In the genomic region with DNA sequence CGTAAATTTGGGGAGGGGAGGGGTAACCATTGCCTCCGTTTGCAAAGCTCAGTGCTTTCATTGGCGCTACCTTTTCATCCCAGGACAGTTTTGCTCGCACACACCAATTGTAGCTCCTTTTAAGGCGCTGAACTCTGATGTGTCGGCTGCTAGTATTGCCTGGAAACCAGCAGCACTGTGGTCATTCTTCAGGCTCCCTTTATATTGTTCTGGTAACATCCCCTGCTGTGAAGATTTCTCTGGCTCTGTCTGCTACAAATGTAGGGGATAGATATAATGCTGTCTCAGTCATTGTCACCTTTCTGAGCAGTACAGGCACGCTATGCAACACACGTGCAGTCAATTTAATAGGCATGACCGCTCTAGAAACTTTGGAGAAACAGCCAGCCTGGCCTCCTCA, we compare ENCODE assay signal across 19 cellular contexts.
DNase-seq lines count a peak whose midpoint lies in the region; ATAC-seq, FAIRE-seq and TF ChIP-seq lines count a peak whose summit lies in the region.
"Had no signal": no experiment of that assay in that cellular context is flagged by ENCODE, and none has a peak within 500 bp of the region (broad histone marks: within the 10 kb centered on the region; RNA-seq: fewer than 3 reads in every experiment).

No MANE protein-coding gene starts in this region.

- H3K27ac Mint-ChIP-seq in astrocyte (ENCODE audit: unreplicated experiment): no peak overlapping the region
- H3K27ac Mint-ChIP-seq in stimulated activated naive B cell treated with anti-CD40 and anti-IgM and Interleukin-4, amounts not matched to agents 10 μg/mL and 1 μg/mL and 100 μg/mL, for 72 hours: no peak overlapping the region
- H3K27ac Mint-ChIP-seq: CD8-positive, alpha-beta memory T cell; GM23338 had no signal

- H3K36me3 ChIP-seq in astrocyte (ENCODE audit: insufficient read depth, low read length) (no peaks in the 10 kb centered on the region), mesendoderm (ENCODE audit: control insufficient read depth, insufficient read depth, low read length) (no peaks in the 10 kb centered on the region), mucosa of descending colon (ENCODE audit: low read depth) (no peaks in the 10 kb centered on the region)
- H3K36me3 ChIP-seq: BLaER1 had no signal

- no CpG with 5 or more reads among the region's 9 CpGs for WGBS in mesendoderm (ENCODE audit: extremely low coverage, insufficient coverage, low lambda C conversion rate)

- H3K9me3 ChIP-seq in astrocyte (ENCODE audit: insufficient read depth, low read depth, low read length) (no peaks in the 10 kb centered on the region), mucosa of descending colon (no peaks in the 10 kb centered on the region)
- H3K9me3 ChIP-seq: BLaER1, Caco-2 had no signal

- TF ChIP-seq CTCF in astrocyte (IDR thresholded peaks at IDR 0.05; ENCODE audit: insufficient read depth, low read depth, low read length) (no peak), mucosa of descending colon (IDR thresholded peaks at IDR 0.05) (no peak)

- H3K36me3 Mint-ChIP-seq in astrocyte (ENCODE audit: low read depth, unreplicated experiment): no peaks in the 10 kb centered on the region
- H3K36me3 Mint-ChIP-seq in stimulated activated naive B cell treated with anti-CD40 and anti-IgM and Interleukin-4, amounts not matched to agents 10 μg/mL and 1 μg/mL and 100 μg/mL, for 72 hours: no peaks in the 10 kb centered on the region
- H3K36me3 Mint-ChIP-seq: CD8-positive, alpha-beta memory T cell had no signal

- no peak overlapping the region for H3K4ac ChIP-seq in mesendoderm (ENCODE audit: low read depth, low read length)

- H3K79me2 ChIP-seq in astrocyte (ENCODE audit: insufficient read depth, low read length) (no peaks in the 10 kb centered on the region), mesendoderm (ENCODE audit: control insufficient read depth, insufficient read depth, low read length) (no peaks in the 10 kb centered on the region)

- H3K9me3 Mint-ChIP-seq in astrocyte (ENCODE audit: unreplicated experiment): no peaks in the 10 kb centered on the region
- no peaks in the 10 kb centered on the region for H3K9me3 Mint-ChIP-seq in stimulated activated naive B cell treated with anti-CD40 and anti-IgM and Interleukin-4, amounts not matched to agents 10 μg/mL and 1 μg/mL and 100 μg/mL, for 72 hours
- H3K9me3 Mint-ChIP-seq: CD8-positive, alpha-beta memory T cell; GM23338 had no signal

- no peak overlapping the region for H3K4me3 Mint-ChIP-seq in astrocyte (ENCODE audit: unreplicated experiment)
- H3K4me3 Mint-ChIP-seq in stimulated activated naive B cell treated with anti-CD40 and anti-IgM and Interleukin-4, amounts not matched to agents 10 μg/mL and 1 μg/mL and 100 μg/mL, for 72 hours: no peak overlapping the region
- H3K4me3 Mint-ChIP-seq: CD8-positive, alpha-beta memory T cell; GM23338 had no signal

- H4K5ac ChIP-seq in mesendoderm (ENCODE audit: low read length): no peak overlapping the region

- no peaks in the 10 kb centered on the region for H3K79me1 ChIP-seq in mesendoderm (ENCODE audit: low read length)

- no peak overlapping the region for H3K27ac ChIP-seq in astrocyte (ENCODE audit: low read depth, low read length)
- H3K27ac ChIP-seq in mesendoderm (ENCODE audit: low read depth, low read length): no peak overlapping the region
- H3K27ac ChIP-seq: 22Rv1, BLaER1 had no signal

- no peak overlapping the region for H2AK5ac ChIP-seq in mesendoderm (ENCODE audit: low read length)

- no peak overlapping the region for H3K18ac ChIP-seq in mesendoderm (ENCODE audit: low read length)

- no peak overlapping the region for H2BK15ac ChIP-seq in mesendoderm (replicated peaks; ENCODE audit: low read depth)

- H3K9ac ChIP-seq in astrocyte (ENCODE audit: low read length) (no peak overlapping the region), mesendoderm (ENCODE audit: low read length) (no peak overlapping the region)
- H3K9ac ChIP-seq: BLaER1 had no signal

- no peak overlapping the region for H3K23ac ChIP-seq in mesendoderm (ENCODE audit: low read length)

- H3K27me3 ChIP-seq in astrocyte (ENCODE audit: insufficient read depth, low read length) (no peaks in the 10 kb centered on the region), mesendoderm (ENCODE audit: insufficient read depth, low read length, poor library complexity) (no peaks in the 10 kb centered on the region)
- H3K27me3 ChIP-seq: BLaER1 had no signal

- H3K4me1 ChIP-seq in astrocyte (ENCODE audit: insufficient read depth, low read length) (no peaks in the 10 kb centered on the region), mesendoderm (ENCODE audit: control insufficient read depth, low read depth, low read length) (peaks cover 5% of the 10 kb centered on the region), mucosa of descending colon (ENCODE audit: low read depth) (no peaks in the 10 kb centered on the region)
- H3K4me1 ChIP-seq: BLaER1, Caco-2 had no signal

- peak overlapping the region; percentile 1 for H2AFZ ChIP-seq in astrocyte (ENCODE audit: low read depth, low read length)
- H2AFZ ChIP-seq: GM23338 had no signal

- FAIRE-seq in astrocyte (lab: Jason Lieb, UNC): no peak
- FAIRE-seq: GM18507 had no signal

- H2BK5ac ChIP-seq in mesendoderm (ENCODE audit: low read length): no peak overlapping the region

- H3K4me2 ChIP-seq in astrocyte (ENCODE audit: low read length) (no peak overlapping the region), mesendoderm (ENCODE audit: low read length) (no peak overlapping the region)
- H3K4me2 ChIP-seq: BLaER1, GM23338 had no signal

- H3K56ac ChIP-seq in mesendoderm (ENCODE audit: low read length): peak overlapping the region; percentile 35

- H4K20me1 ChIP-seq in astrocyte (ENCODE audit: insufficient read depth, low read length): no peaks in the 10 kb centered on the region
- H4K20me1 ChIP-seq: BLaER1 had no signal

- H3K4me3 ChIP-seq in astrocyte (ENCODE audit: insufficient read depth, low read depth, low read length): no peak overlapping the region
- no peak overlapping the region for H3K4me3 ChIP-seq in mesendoderm (ENCODE audit: low read length)
- no peak overlapping the region for H3K4me3 ChIP-seq in mucosa of descending colon
- H3K4me3 ChIP-seq: BLaER1, GM23338 had no signal

- no peak overlapping the region for H2BK120ac ChIP-seq in mesendoderm (ENCODE audit: low read depth, low read length)

- intact Hi-C loops in mucosa of descending colon (cut with DNase I, micrococcal nuclease): loop anchor here (5.0 kb wide), 2 partner anchors 298 to 662 kb away; a partner anchor contains a TSS

- H3K4me1 Mint-ChIP-seq in astrocyte (ENCODE audit: low read depth, unreplicated experiment): no peaks in the 10 kb centered on the region
- H3K4me1 Mint-ChIP-seq in stimulated activated naive B cell treated with anti-CD40 and anti-IgM and Interleukin-4, amounts not matched to agents 10 μg/mL and 1 μg/mL and 100 μg/mL, for 72 hours: no peaks in the 10 kb centered on the region
- H3K4me1 Mint-ChIP-seq: CD8-positive, alpha-beta memory T cell had no signal

- DNase-seq in NCI-H748 (lab: John Stamatoyannopoulos, UW; ENCODE audit: unreplicated experiment) (peak; percentile 41), NCI-H748 treated with DMSO at 0.1 percent for 48 hours (lab: John Stamatoyannopoulos, UW) (no peak), astrocyte (ENCODE audit: low read depth) (no peak), mesendoderm (peak; percentile 71), mucosa of descending colon (no peak), NCI-H2196 treated with DMSO at 0.1 percent for 48 hours (lab: John Stamatoyannopoulos, UW; ENCODE audit: unreplicated experiment) (no peak), NCI-H1694 (lab: John Stamatoyannopoulos, UW) (no peak)
- DNase-seq in stimulated activated naive B cell treated with anti-CD40 and anti-IgM and Interleukin-4, amounts not matched to agents 10 μg/mL and 1 μg/mL and 100 μg/mL, for 72 hours: no peak
- DNase-seq: AML-193; Caco-2; CD8-positive, alpha-beta memory T cell; DND-41; GF-D8; H7; IMR-90 had no signal

- peaks cover 3% of the 10 kb centered on the region for H3K27me3 Mint-ChIP-seq in astrocyte (ENCODE audit: low read depth, unreplicated experiment)
- peaks cover 6 to 13% of the 10 kb centered on the region in 2 donors for H3K27me3 Mint-ChIP-seq in stimulated activated naive B cell treated with anti-CD40 and anti-IgM and Interleukin-4, amounts not matched to agents 10 μg/mL and 1 μg/mL and 100 μg/mL, for 72 hours
- H3K27me3 Mint-ChIP-seq: CD8-positive, alpha-beta memory T cell had no signal

- no peak overlapping the region for H4K8ac ChIP-seq in mesendoderm (ENCODE audit: low read depth, low read length)

- no peak for ATAC-seq in mucosa of descending colon
- ATAC-seq in stimulated activated naive B cell treated with anti-CD40 and anti-IgM and Interleukin-4, amounts not matched to agents 10 μg/mL and 1 μg/mL and 100 μg/mL, for 72 hours (replicated peaks): no peak
- ATAC-seq: GM23338 had no signal

Comparison
In these comparisons a context has a peak if more than half of its experiments do, and no peak if none do; other contexts are left out.
1. DNase-seq: peak in NCI-H748 (single experiment) and mesendoderm (single experiment); none in NCI-H748 treated with DMSO at 0.1 percent for 48 hours (single experiment), astrocyte (single experiment), mucosa of descending colon (0 of 3), NCI-H2196 treated with DMSO at 0.1 percent for 48 hours (single experiment), stimulated activated naive B cell treated with anti-CD40 and anti-IgM and Interleukin-4, amounts not matched to agents 10 μg/mL and 1 μg/mL and 100 μg/mL, for 72 hours (single experiment) and NCI-H1694 (single experiment).